ENCODE assay signal across 8 cellular contexts in the genomic region with DNA sequence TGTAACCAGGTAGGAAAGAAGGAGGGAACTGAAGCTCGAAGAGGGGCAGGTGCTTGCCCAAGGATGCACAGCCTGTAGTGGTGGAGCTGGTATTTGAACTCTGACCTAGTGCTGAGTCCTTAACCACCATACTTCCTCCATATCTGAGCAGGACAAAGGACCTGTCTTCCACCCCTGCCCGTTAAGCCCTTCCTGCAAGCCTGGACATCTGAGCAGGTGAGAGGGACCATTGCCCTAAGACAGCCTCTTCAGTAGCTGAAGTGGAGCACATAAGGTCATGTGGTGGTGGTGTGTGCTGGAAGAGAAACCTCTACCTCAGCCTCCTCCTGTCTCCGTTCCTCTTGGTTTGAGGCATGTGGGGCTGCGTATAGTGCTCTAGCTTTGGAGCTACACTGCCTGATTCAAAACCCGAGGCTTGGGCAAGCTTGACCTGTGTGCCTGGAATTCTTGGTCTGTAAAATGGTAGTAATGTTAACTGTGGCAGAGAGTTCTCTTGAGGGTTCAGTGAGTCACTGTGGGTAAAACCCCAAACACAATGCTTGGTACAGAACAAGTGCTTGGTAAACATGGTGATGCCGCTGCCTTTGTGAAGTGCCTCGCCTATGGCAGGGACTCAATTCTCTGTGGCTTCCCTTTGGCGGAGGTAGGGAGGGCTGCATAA. TPM values are rescaled to one million over a fixed set of nuclear protein-coding genes. Genes with fewer than 3 reads are reported as not detected.
DNase-seq lines count a peak whose midpoint lies in the region; ATAC-seq and TF ChIP-seq lines count a peak whose summit lies in the region.

No MANE protein-coding gene starts in this region.

- peaks cover 0 to 66% (median 10%) of the 10 kb centered on the region in 11 experiments; a peak in 13 of 22 replicates for H4K20me1 ChIP-seq in BLaER1 treated with 17β-estradiol and CSF1 and Interleukin-3, amounts not matched to agents 10 nM and 100 nM

- no peak overlapping the region for H3K4me3 ChIP-seq in BLaER1 treated with 17β-estradiol and CSF1 and Interleukin-3, amounts not matched to agents 10 nM and 100 nM
- H3K4me3 ChIP-seq in heart left ventricle: no peak overlapping the region

- 90 to 92% (median 91%) methylated on average over 8 of the region's 8 CpGs for WGBS in heart left ventricle, 4 donors

- intact Hi-C loops in heart left ventricle (cut with DNase I): loop anchor here in 2 of 10 donors (5.0 to 10.0 kb wide), 2 partner anchors 67 to 204 kb away; no protein-coding TSS in a partner anchor

- no peak for TF ChIP-seq CTCF in heart left ventricle (IDR thresholded peaks at IDR 0.05)

- peak overlapping the region in 8 of 11 experiments; percentile 7 to 81 (median 57); a peak in 12 of 22 replicates for H3K4me2 ChIP-seq in BLaER1 treated with 17β-estradiol and CSF1 and Interleukin-3, amounts not matched to agents 10 nM and 100 nM

- ATAC-seq in HG03442 (IDR thresholded peaks at IDR 0.05; ENCODE audit: unreplicated experiment): peak; percentile 59
- ATAC-seq in heart left ventricle: no peak
- ATAC-seq in HG02852 (IDR thresholded peaks at IDR 0.05; ENCODE audit: unreplicated experiment): no peak

- peaks cover 0 to 21% (median 0%) of the 10 kb centered on the region in 11 experiments; a peak in 7 of 22 replicates for H3K36me3 ChIP-seq in BLaER1 treated with 17β-estradiol and CSF1 and Interleukin-3, amounts not matched to agents 10 nM and 100 nM
- H3K36me3 ChIP-seq in heart left ventricle: peaks cover 0 to 16% (median 0%) of the 10 kb centered on the region in 9 donors

- no peak overlapping the region for H3K27ac ChIP-seq in BLaER1 treated with 17β-estradiol and CSF1 and Interleukin-3, amounts not matched to agents 10 nM and 100 nM
- H3K27ac ChIP-seq in heart left ventricle: peak overlapping the region in 1 of 12 donors; percentile 32

- H3K27me3 ChIP-seq in BLaER1 treated with 17β-estradiol and CSF1 and Interleukin-3, amounts not matched to agents 10 nM and 100 nM: no peaks in the 10 kb centered on the region
- H3K27me3 ChIP-seq in heart left ventricle: no peaks in the 10 kb centered on the region

- H3K4me1 ChIP-seq in BLaER1 treated with 17β-estradiol and CSF1 and Interleukin-3, amounts not matched to agents 10 nM and 100 nM: peaks cover 25 to 54% (median 46%) of the 10 kb centered on the region in 10 experiments; a peak in 19 of 20 replicates
- peaks cover 0 to 54% (median 24%) of the 10 kb centered on the region in 12 donors for H3K4me1 ChIP-seq in heart left ventricle

- H3K9me3 ChIP-seq in BLaER1 treated with 17β-estradiol and CSF1 and Interleukin-3, amounts not matched to agents 10 nM and 100 nM (replicated peaks in 1 of 11): no peaks in the 10 kb centered on the region
- no peaks in the 10 kb centered on the region for H3K9me3 ChIP-seq in heart left ventricle

- H3K9ac ChIP-seq in BLaER1 treated with 17β-estradiol and CSF1 and Interleukin-3, amounts not matched to agents 10 nM and 100 nM: 0 out of 22 replicates have a peak overlapping the region, but pooled peaks of 1 of the 11 experiments have one; percentile 22

- no peak for TF ChIP-seq POLR2A in heart left ventricle (IDR thresholded peaks at IDR 0.05)

- DNase-seq in activated CD4-positive, CD25-positive, alpha-beta regulatory T cell treated with anti-CD3 and anti-CD28 coated beads, Interleukin-2, amount 50 U/mL, for 16 hours (ENCODE audit: low read depth, low spot score): peak; percentile 37
- DNase-seq in dermis blood vessel endothelial cell (peak; percentile 40), heart left ventricle (no peak), epidermal melanocyte (ENCODE audit: insufficient read length, low spot score) (no peak)
- peak; percentile 76 for DNase-seq in stimulated activated CD4-positive, alpha-beta T cell treated with anti-CD3 and anti-CD28 coated beads, Interleukin-4, amount 100 ng/mL, for 24 hours

RNA-seq across cellular contexts. Expression of gene GALNT10, which starts 7.4 kb away (rescaled TPM):
- total RNA-seq in dermis blood vessel endothelial cell: 38.8 and 50.1 TPM in 2 replicates
- 10 to 100 TPM; 10.6 to 20.7 (median 14.6) TPM for total RNA-seq in heart left ventricle
- polyA plus RNA-seq in heart left ventricle: 10 to 100 TPM in 1 of 2 donors, 1 to 10 TPM in 1; 2.7 to 12.3 TPM

Comparison
In these comparisons a context has a peak if more than half of its experiments do, and no peak if none do; other contexts are left out.
1. DNase-seq: peak in activated CD4-positive, CD25-positive, alpha-beta regulatory T cell treated with anti-CD3 and anti-CD28 coated beads, Interleukin-2, amount 50 U/mL, for 16 hours (single experiment), dermis blood vessel endothelial cell (single experiment) and stimulated activated CD4-positive, alpha-beta T cell treated with anti-CD3 and anti-CD28 coated beads, Interleukin-4, amount 100 ng/mL, for 24 hours (single experiment); none in heart left ventricle (0 of 5) and epidermal melanocyte (single experiment).